27 cellular contexts compared by ENCODE assay signal in genomic region chr2:169542433-169542832, GRCh38. TPM values are rescaled to one million over a fixed set of nuclear protein-coding genes. Genes with fewer than 3 reads are reported as not detected.
A peak's percentile ranks its signal among the peaks of the same experiment; 100 is the strongest.
DNase-seq lines count a peak whose midpoint lies in the region; ATAC-seq, FAIRE-seq and TF ChIP-seq lines count a peak whose summit lies in the region.
"Had no signal": no experiment of that assay in that cellular context is flagged by ENCODE, and none has a peak within 500 bp of the region (broad histone marks: within the 10 kb centered on the region; RNA-seq: fewer than 3 reads in every experiment).

No MANE protein-coding gene starts in this region.

- FAIRE-seq in HepG2 (lab: Jason Lieb, UNC) = no peak
- FAIRE-seq: A204.1, GM12878, GM12892, GM18507 had no signal

- H3K36me3 ChIP-seq in HepG2 (replicated peaks in 1 of 2; ENCODE audit: control insufficient read depth in 1 of 2, insufficient read depth in 2 of 2, low read length in 2 of 2) (peaks cover 0 to 16% of the 10 kb centered on the region in 2 experiments; a peak in 4 of 5 replicates), right lobe of liver (peaks cover 0 to 12% (median 0%) of the 10 kb centered on the region in 4 donors), breast epithelium (no peaks in the 10 kb centered on the region)
- H3K36me3 ChIP-seq: BE2C had no signal

- H3K9me3 Mint-ChIP-seq in endothelial cell (ENCODE audit: unreplicated experiment) = no peaks in the 10 kb centered on the region
- H3K9me3 Mint-ChIP-seq: CD14-positive monocyte; CD4-positive, alpha-beta memory T cell; CD8-positive, alpha-beta memory T cell had no signal

- DNase-seq in HepG2 (ENCODE audit: low spot score) = no peak
- no peak for DNase-seq in right lobe of liver
- no peak for DNase-seq in T-helper 17 cell
- DNase-seq in endothelial cell (ENCODE audit: low spot score) = no peak
- no peak for DNase-seq in NCI-H1436 (lab: John Stamatoyannopoulos, UW)
- DNase-seq in breast epithelium (ENCODE audit: low spot score in 2 of 2) = no peak
- DNase-seq: 8988T; ACHN; BE2C; C1 segment of cervical spinal cord; CD4-positive, alpha-beta memory T cell; CD4-positive, CD25-positive, alpha-beta regulatory T cell; CD8-positive, alpha-beta memory T cell; COR-L47; DMS 273 treated with DMSO at 0.1 percent for 48 hours; DMS153; DMS53; DMS79; DND-41; EL; GDM1 had no signal

- no peaks in the 10 kb centered on the region for H3K27me3 Mint-ChIP-seq in T-helper 17 cell
- no peaks in the 10 kb centered on the region for H3K27me3 Mint-ChIP-seq in endothelial cell (ENCODE audit: unreplicated experiment)
- H3K27me3 Mint-ChIP-seq: CD4-positive, alpha-beta memory T cell; CD4-positive, CD25-positive, alpha-beta regulatory T cell; CD8-positive, alpha-beta memory T cell had no signal

- in situ Hi-C loops in HepG2 (cut with HindIII; ENCODE audit: extremely low pct_ligation_motif_present, low pct_unique_long_range_greater_than_20kb) = no loop called here

- no peaks in the 10 kb centered on the region for H3K9me3 ChIP-seq in HepG2 (ENCODE audit: low read length)
- H3K9me3 ChIP-seq in right lobe of liver = no peaks in the 10 kb centered on the region
- H3K9me3 ChIP-seq in T-helper 17 cell (ENCODE audit: control insufficient read depth, low read length, poor library complexity, severe bottlenecking) = no peaks in the 10 kb centered on the region
- no peaks in the 10 kb centered on the region for H3K9me3 ChIP-seq in breast epithelium
- H3K9me3 ChIP-seq: BE2C, BLaER1 had no signal

- no peak for TF ChIP-seq POLR2A in HepG2 (IDR thresholded peaks at IDR 0.05; ENCODE audit: insufficient read depth in 1 of 2, low read depth in 2 of 2, low read length in 2 of 2)
- no peak for TF ChIP-seq POLR2A in right lobe of liver (IDR thresholded peaks at IDR 0.05)
- no peak for TF ChIP-seq POLR2A in breast epithelium (IDR thresholded peaks at IDR 0.05)

- TF ChIP-seq RAD21 in HepG2 (CRISPR knock-in tag; IDR thresholded peaks at IDR 0.05) = no peak

- H3K27me3 ChIP-seq in HepG2 (ENCODE audit: control insufficient read depth in 1 of 2, insufficient read depth in 2 of 2, low read length in 2 of 2) (no peaks in the 10 kb centered on the region), right lobe of liver (no peaks in the 10 kb centered on the region), breast epithelium (no peaks in the 10 kb centered on the region)
- H3K27me3 ChIP-seq: BE2C, BLaER1 had no signal

- TF ChIP-seq EP300 in HepG2 (IDR thresholded peaks at IDR 0.05; ENCODE audit: low read depth in 2 of 2, low read length in 2 of 2) (no peak), HepG2 (CRISPR knock-in tag; IDR thresholded peaks at IDR 0.05; ENCODE audit: borderline replicate concordance) (no peak)

- BruUV-seq in HepG2 (replicated peaks; lab: Mats Ljungman, UMichigan) = no TSS peak

- no peak overlapping the region for H3K4me3 Mint-ChIP-seq in T-helper 17 cell
- H3K4me3 Mint-ChIP-seq in endothelial cell (ENCODE audit: unreplicated experiment) = no peak overlapping the region
- H3K4me3 Mint-ChIP-seq: CD14-positive monocyte; CD4-positive, alpha-beta memory T cell; CD4-positive, CD25-positive, alpha-beta regulatory T cell; CD8-positive, alpha-beta memory T cell had no signal

- no peak for TF ChIP-seq CTCF in HepG2 (CRISPR knock-in tag; IDR thresholded peaks at IDR 0.05)
- TF ChIP-seq CTCF in right lobe of liver (IDR thresholded peaks at IDR 0.05) = no peak
- no peak for TF ChIP-seq CTCF in endothelial cell (IDR thresholded peaks at IDR 0.05; ENCODE audit: unreplicated experiment)
- no peak for TF ChIP-seq CTCF in breast epithelium (IDR thresholded peaks at IDR 0.05)

- peaks cover 9% of the 10 kb centered on the region for H3K36me3 Mint-ChIP-seq in T-helper 17 cell (ENCODE audit: low read depth)
- H3K36me3 Mint-ChIP-seq in endothelial cell (ENCODE audit: low read depth, unreplicated experiment) = peaks cover 7% of the 10 kb centered on the region

- POLR2A ChIA-PET in HepG2 (lab: Yijun Ruan, JAX) = no interaction called here

- no peak overlapping the region for H3K4me2 ChIP-seq in HepG2 (ENCODE audit: low read depth, low read length)
- H3K4me2 ChIP-seq: BLaER1 had no signal

- ATAC-seq in HepG2 (no peak), right lobe of liver (no peak), T-helper 17 cell (no peak)
- ATAC-seq: GM12878 had no signal

- no peaks in the 10 kb centered on the region for H3K79me2 ChIP-seq in HepG2 (ENCODE audit: insufficient read depth, low read length)

- H3K4me1 ChIP-seq in HepG2 (ENCODE audit: insufficient read depth, low read length) = no peaks in the 10 kb centered on the region
- no peaks in the 10 kb centered on the region for H3K4me1 ChIP-seq in right lobe of liver
- no peaks in the 10 kb centered on the region for H3K4me1 ChIP-seq in breast epithelium
- H3K4me1 ChIP-seq: BE2C, BLaER1 had no signal

- H4K20me1 ChIP-seq in HepG2 (ENCODE audit: insufficient read depth, low read length) = no peaks in the 10 kb centered on the region
- H4K20me1 ChIP-seq: BLaER1 had no signal

- H2AFZ ChIP-seq in HepG2 (ENCODE audit: low read length) = no peak overlapping the region

- intact Hi-C loops in HepG2 (cut with micrococcal nuclease; ENCODE audit: unreplicated experiment) = no loop called here
- intact Hi-C loops in right lobe of liver (cut with DNase I) = no loop called here
- intact Hi-C loops in breast epithelium (cut with DNase I; ENCODE audit: low total_unique reads) = no loop called here

- peaks cover 10% of the 10 kb centered on the region for H3K4me1 Mint-ChIP-seq in T-helper 17 cell
- H3K4me1 Mint-ChIP-seq in endothelial cell (ENCODE audit: unreplicated experiment) = peaks cover 7% of the 10 kb centered on the region
- H3K4me1 Mint-ChIP-seq: CD14-positive monocyte; CD8-positive, alpha-beta memory T cell had no signal

- H3K27ac Mint-ChIP-seq in T-helper 17 cell (peak overlapping the region; percentile 45), endothelial cell (ENCODE audit: unreplicated experiment) (peak overlapping the region; percentile 83)
- H3K27ac Mint-ChIP-seq: CD4-positive, CD25-positive, alpha-beta regulatory T cell; CD8-positive, alpha-beta memory T cell had no signal

- H3K27ac ChIP-seq in HepG2 (ENCODE audit: extremely low read length, insufficient read depth, low read length) (no peak overlapping the region), right lobe of liver (no peak overlapping the region), breast epithelium (no peak overlapping the region)
- H3K27ac ChIP-seq: BLaER1 had no signal

- WGBS in HepG2 (ENCODE audit: low lambda C conversion rate) = 97% methylated on average over 3 of the region's 3 CpGs
- WGBS in right lobe of liver (ENCODE audit: insufficient coverage, low coverage, low lambda C conversion rate, missing lambda C conversion rate) = 73% methylated on average over 3 of the region's 3 CpGs

- no peak overlapping the region for H3K9ac ChIP-seq in HepG2 (ENCODE audit: insufficient read depth, low read depth, low read length)
- H3K9ac ChIP-seq: BLaER1 had no signal

- H3K4me3 ChIP-seq in HepG2 (replicated peaks in 1 of 3; ENCODE audit: insufficient read depth in 1 of 3, low read depth in 2 of 3, low read length in 3 of 3) (no peak overlapping the region), right lobe of liver (no peak overlapping the region), breast epithelium (no peak overlapping the region)
- H3K4me3 ChIP-seq: BLaER1, GM12878 had no signal

- CTCF ChIA-PET in HepG2 (lab: Yijun Ruan, JAX; ENCODE audit: low intra/inter-chr PET ratio, low total read pairs) = no interaction called here

RNA-seq across cellular contexts. Expression of gene FASTKD1, which starts 31.2 kb away (rescaled TPM):
- total RNA-seq in HepG2 (2016; rRNA removed; fragmentation: Illumina TruSeq; extraction: Trizol) (38.0 and 43.2 TPM in 2 replicates), right lobe of liver (10 to 100 TPM; 11.6 to 21.1 (median 13.4) TPM), T-helper 17 cell (10 to 100 TPM; 15.6 to 18.4 TPM), endothelial cell (ENCODE audit: unreplicated experiment) (33.7 TPM), breast epithelium (10 to 100 TPM in 2 of 3 donors, 1 to 10 TPM in 1; 6.7 to 22.1 (median 15.4) TPM)
- total RNA-seq in HepG2 (2016; cell fraction: cytosol; rRNA removed; fragmentation: Illumina TruSeq; extraction: Trizol; ENCODE audit: low read depth) = 15.5 and 18.7 TPM in 2 replicates
- total RNA-seq in HepG2 (2016; cell fraction: insoluble cytoplasmic fraction; rRNA removed; fragmentation: Illumina TruSeq; extraction: Trizol) = 37.9 and 45.6 TPM in 2 replicates
- 20.1 and 23.7 TPM in 2 replicates for total RNA-seq in HepG2 (2016; cell fraction: membrane; rRNA removed; fragmentation: Illumina TruSeq; extraction: Trizol)
- total RNA-seq in HepG2 (2016; cell fraction: nucleus; rRNA removed; fragmentation: Illumina TruSeq; extraction: Trizol) = 35.9 and 37.3 TPM in 2 replicates
- polyA plus RNA-seq in HepG2 (2011; rRNA removed) = 23.8 and 35.0 TPM in 2 replicates
- polyA plus RNA-seq in HepG2 (2011; cell fraction: cytosol; rRNA removed) = 7.2 and 9.4 TPM in 2 replicates
- 36.2 and 36.8 TPM in 2 replicates for polyA plus RNA-seq in HepG2 (2011; cell fraction: nucleus; rRNA removed)
- polyA plus RNA-seq in HepG2 (2012) = 25.2 and 26.2 TPM in 2 replicates
- polyA plus RNA-seq in HepG2 (2016; cell fraction: cytosol; fragmentation: Illumina TruSeq; extraction: Trizol; ENCODE audit: low read depth) = 3.0 and 3.8 TPM in 2 replicates
- polyA plus RNA-seq in HepG2 (2016; cell fraction: insoluble cytoplasmic fraction; fragmentation: Illumina TruSeq; extraction: Trizol; ENCODE audit: low read depth) = 34.0 and 34.1 TPM in 2 replicates
- polyA plus RNA-seq in HepG2 (2016; cell fraction: membrane; fragmentation: Illumina TruSeq; extraction: Trizol; ENCODE audit: low read depth) = 9.0 and 9.3 TPM in 2 replicates
- polyA plus RNA-seq in HepG2 (2016; cell fraction: nucleus; fragmentation: Illumina TruSeq; extraction: Trizol; ENCODE audit: insufficient read depth, low read depth) = 55.1 and 62.3 TPM in 2 replicates
- 9.1 and 13.1 TPM in 2 replicates for polyA minus RNA-seq in HepG2 (2011; rRNA and poly(A)+ RNA removed; ENCODE audit: low replicate concordance)
- polyA minus RNA-seq in HepG2 (2011; cell fraction: cytosol; rRNA and poly(A)+ RNA removed) = 9.1 and 15.7 TPM in 2 replicates
- 86.7 and 90.4 TPM in 2 replicates for polyA minus RNA-seq in HepG2 (2011; cell fraction: nucleus; rRNA and poly(A)+ RNA removed)

RNA-seq across cellular contexts. Expression of gene KLHL41, which starts 32.9 kb away (rescaled TPM):
- total RNA-seq in HepG2 (2016; rRNA removed; fragmentation: Illumina TruSeq; extraction: Trizol) (0.27 and 0.31 TPM in 2 replicates), right lobe of liver (1 to 10 TPM in 1 of 6 experiments, under 1 TPM in 5; 0.22 to 3.7 (median 0.30) TPM), T-helper 17 cell (not detected), endothelial cell (ENCODE audit: unreplicated experiment) (0.10 TPM), breast epithelium (1 to 10 TPM in 1 of 3 donors, under 1 TPM in 2; 0.64 to 2.3 (median 0.66) TPM)
- 0.91 and 0.97 TPM in 2 replicates for total RNA-seq in HepG2 (2016; cell fraction: cytosol; rRNA removed; fragmentation: Illumina TruSeq; extraction: Trizol; ENCODE audit: low read depth)
- total RNA-seq in HepG2 (2016; cell fraction: insoluble cytoplasmic fraction; rRNA removed; fragmentation: Illumina TruSeq; extraction: Trizol) = 0.12 and 0.35 TPM in 2 replicates
- total RNA-seq in HepG2 (2016; cell fraction: membrane; rRNA removed; fragmentation: Illumina TruSeq; extraction: Trizol) = 0.46 and 0.55 TPM in 2 replicates
- 0.22 and 0.69 TPM in 2 replicates for total RNA-seq in HepG2 (2016; cell fraction: nucleus; rRNA removed; fragmentation: Illumina TruSeq; extraction: Trizol)
- 0.07 TPM in 1 of 2 replicates, not detected in the other for polyA plus RNA-seq in HepG2 (2011; rRNA removed)
- polyA plus RNA-seq in HepG2 (2011; cell fraction: cytosol; rRNA removed) = 0.01 and 0.03 TPM in 2 replicates
- polyA plus RNA-seq in HepG2 (2011; cell fraction: nucleus; rRNA removed) = 0.13 and 0.21 TPM in 2 replicates
- 0.09 and 0.16 TPM in 2 replicates for polyA plus RNA-seq in HepG2 (2012)
- polyA plus RNA-seq in HepG2 (2016; cell fraction: cytosol; fragmentation: Illumina TruSeq; extraction: Trizol; ENCODE audit: low read depth) = 0.11 TPM in 1 of 2 replicates, not detected in the other
- 0.21 and 1.2 TPM in 2 replicates for polyA plus RNA-seq in HepG2 (2016; cell fraction: insoluble cytoplasmic fraction; fragmentation: Illumina TruSeq; extraction: Trizol; ENCODE audit: low read depth)
- 0.07 and 0.10 TPM in 2 replicates for polyA plus RNA-seq in HepG2 (2016; cell fraction: membrane; fragmentation: Illumina TruSeq; extraction: Trizol; ENCODE audit: low read depth)
- 1.3 and 1.4 TPM in 2 replicates for polyA plus RNA-seq in HepG2 (2016; cell fraction: nucleus; fragmentation: Illumina TruSeq; extraction: Trizol; ENCODE audit: insufficient read depth, low read depth)
- not detected in 2 replicates for polyA minus RNA-seq in HepG2 (2011; rRNA and poly(A)+ RNA removed; ENCODE audit: low replicate concordance)
- not detected in 2 replicates for polyA minus RNA-seq in HepG2 (2011; cell fraction: cytosol; rRNA and poly(A)+ RNA removed)
- 0.26 TPM in 1 of 2 replicates, not detected in the other for polyA minus RNA-seq in HepG2 (2011; cell fraction: nucleus; rRNA and poly(A)+ RNA removed)
- total RNA-seq: CD4-positive, CD25-positive, alpha-beta regulatory T cell had no signal
- polyA plus RNA-seq: CD14-positive monocyte; CD8-positive, alpha-beta memory T cell had no signal

RNA-seq across cellular contexts. Expression of gene PPIG, which starts 41.7 kb away (rescaled TPM):
- 81.0 and 133 TPM in 2 replicates for total RNA-seq in HepG2 (2016; rRNA removed; fragmentation: Illumina TruSeq; extraction: Trizol)
- 43.8 and 52.0 TPM in 2 replicates for total RNA-seq in HepG2 (2016; cell fraction: cytosol; rRNA removed; fragmentation: Illumina TruSeq; extraction: Trizol; ENCODE audit: low read depth)
- 82.9 and 127 TPM in 2 replicates for total RNA-seq in HepG2 (2016; cell fraction: insoluble cytoplasmic fraction; rRNA removed; fragmentation: Illumina TruSeq; extraction: Trizol)
- total RNA-seq in HepG2 (2016; cell fraction: membrane; rRNA removed; fragmentation: Illumina TruSeq; extraction: Trizol) = 24.4 and 29.2 TPM in 2 replicates
- 72.4 and 83.1 TPM in 2 replicates for total RNA-seq in HepG2 (2016; cell fraction: nucleus; rRNA removed; fragmentation: Illumina TruSeq; extraction: Trizol)
- 22.2 and 31.3 TPM in 2 replicates for polyA plus RNA-seq in HepG2 (2011; rRNA removed)
- 8.5 and 17.7 TPM in 2 replicates for polyA plus RNA-seq in HepG2 (2011; cell fraction: cytosol; rRNA removed)
- 13.5 and 16.6 TPM in 2 replicates for polyA plus RNA-seq in HepG2 (2011; cell fraction: nucleus; rRNA removed)
- 32.8 and 61.8 TPM in 2 replicates for polyA plus RNA-seq in HepG2 (2012)
- 2.2 and 3.7 TPM in 2 replicates for polyA plus RNA-seq in HepG2 (2016; cell fraction: cytosol; fragmentation: Illumina TruSeq; extraction: Trizol; ENCODE audit: low read depth)
- 126 and 138 TPM in 2 replicates for polyA plus RNA-seq in HepG2 (2016; cell fraction: insoluble cytoplasmic fraction; fragmentation: Illumina TruSeq; extraction: Trizol; ENCODE audit: low read depth)
- polyA plus RNA-seq in HepG2 (2016; cell fraction: membrane; fragmentation: Illumina TruSeq; extraction: Trizol; ENCODE audit: low read depth) = 5.0 and 7.1 TPM in 2 replicates
- polyA plus RNA-seq in HepG2 (2016; cell fraction: nucleus; fragmentation: Illumina TruSeq; extraction: Trizol; ENCODE audit: insufficient read depth, low read depth) = 86.8 and 89.0 TPM in 2 replicates
- 4.2 and 10.6 TPM in 2 replicates for polyA minus RNA-seq in HepG2 (2011; rRNA and poly(A)+ RNA removed; ENCODE audit: low replicate concordance)
- polyA minus RNA-seq in HepG2 (2011; cell fraction: cytosol; rRNA and poly(A)+ RNA removed) = 14.6 and 17.6 TPM in 2 replicates
- polyA minus RNA-seq in HepG2 (2011; cell fraction: nucleus; rRNA and poly(A)+ RNA removed) = 76.1 and 82.5 TPM in 2 replicates
- 10 to 100 TPM; 15.1 to 27.7 (median 23.8) TPM for total RNA-seq in right lobe of liver
- 10 to 100 TPM; 64.3 to 66.0 TPM for total RNA-seq in T-helper 17 cell
- total RNA-seq in endothelial cell (ENCODE audit: unreplicated experiment) = 50.8 TPM
- 10 to 100 TPM; 35.5 to 67.9 (median 50.1) TPM for total RNA-seq in breast epithelium
